In the genomic region with DNA sequence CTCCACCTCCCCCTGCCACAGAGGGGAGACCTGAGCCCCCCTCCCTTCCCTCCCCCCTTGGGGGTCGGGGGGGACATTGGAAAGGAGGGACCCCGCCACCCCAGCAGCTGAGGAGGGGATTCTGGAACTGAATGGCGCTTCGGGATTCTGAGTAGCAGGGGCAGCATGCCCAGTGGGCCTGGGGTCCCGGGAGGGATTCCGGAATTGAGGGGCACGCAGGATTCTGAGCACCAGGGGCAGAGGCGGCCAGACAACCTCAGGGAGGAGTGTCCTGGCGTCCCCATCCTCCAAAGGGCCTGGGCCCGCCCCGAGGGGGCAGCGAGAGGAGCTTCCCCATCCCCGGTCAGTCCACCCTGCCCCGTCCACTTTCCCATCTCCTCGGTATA, we compare ENCODE assay signal across 1 cellular context.
TF ChIP-seq lines count a peak whose summit lies in the region.

No MANE protein-coding gene starts in this region.

TF ChIP-seq in HepG2, 621 proteins besides CTCF, POLR2A, EP300 and RAD21:
- TF ChIP-seq, protein P1, sequence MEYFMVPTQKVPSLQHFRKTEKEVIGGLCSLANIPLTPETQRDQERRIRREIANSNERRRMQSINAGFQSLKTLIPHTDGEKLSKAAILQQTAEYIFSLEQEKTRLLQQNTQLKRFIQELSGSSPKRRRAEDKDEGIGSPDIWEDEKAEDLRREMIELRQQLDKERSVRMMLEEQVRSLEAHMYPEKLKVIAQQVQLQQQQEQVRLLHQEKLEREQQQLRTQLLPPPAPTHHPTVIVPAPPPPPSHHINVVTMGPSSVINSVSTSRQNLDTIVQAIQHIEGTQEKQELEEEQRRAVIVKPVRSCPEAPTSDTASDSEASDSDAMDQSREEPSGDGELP (IDR thresholded peaks at IDR 0.05; ENCODE audit: borderline replicate concordance, low read depth) = no peak
- TF ChIP-seq ZMYM3 (CRISPR knock-in tag; IDR thresholded peaks at IDR 0.05) (no peak), ZNF274 (CRISPR knock-in tag; IDR thresholded peaks at IDR 0.05) (no peak), DR1 (CRISPR knock-in tag; IDR thresholded peaks at IDR 0.05) (no peak), ZC3H4 (CRISPR knock-in tag; IDR thresholded peaks at IDR 0.05; ENCODE audit: borderline replicate concordance) (no peak), ZNF616 (CRISPR knock-in tag; IDR thresholded peaks at IDR 0.05; ENCODE audit: low read depth) (no peak), ZSCAN30 (CRISPR knock-in tag; IDR thresholded peaks at IDR 0.05) (no peak), NFYB (CRISPR knock-in tag; IDR thresholded peaks at IDR 0.05) (no peak), HDAC1 (CRISPR knock-in tag; IDR thresholded peaks at IDR 0.05) (no peak)
- TF ChIP-seq, protein P2, sequence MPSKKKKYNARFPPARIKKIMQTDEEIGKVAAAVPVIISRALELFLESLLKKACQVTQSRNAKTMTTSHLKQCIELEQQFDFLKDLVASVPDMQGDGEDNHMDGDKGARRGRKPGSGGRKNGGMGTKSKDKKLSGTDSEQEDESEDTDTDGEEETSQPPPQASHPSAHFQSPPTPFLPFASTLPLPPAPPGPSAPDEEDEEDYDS (CRISPR knock-in tag; IDR thresholded peaks at IDR 0.05) = no peak
